10 cellular contexts compared by ENCODE assay signal in the genomic region with DNA sequence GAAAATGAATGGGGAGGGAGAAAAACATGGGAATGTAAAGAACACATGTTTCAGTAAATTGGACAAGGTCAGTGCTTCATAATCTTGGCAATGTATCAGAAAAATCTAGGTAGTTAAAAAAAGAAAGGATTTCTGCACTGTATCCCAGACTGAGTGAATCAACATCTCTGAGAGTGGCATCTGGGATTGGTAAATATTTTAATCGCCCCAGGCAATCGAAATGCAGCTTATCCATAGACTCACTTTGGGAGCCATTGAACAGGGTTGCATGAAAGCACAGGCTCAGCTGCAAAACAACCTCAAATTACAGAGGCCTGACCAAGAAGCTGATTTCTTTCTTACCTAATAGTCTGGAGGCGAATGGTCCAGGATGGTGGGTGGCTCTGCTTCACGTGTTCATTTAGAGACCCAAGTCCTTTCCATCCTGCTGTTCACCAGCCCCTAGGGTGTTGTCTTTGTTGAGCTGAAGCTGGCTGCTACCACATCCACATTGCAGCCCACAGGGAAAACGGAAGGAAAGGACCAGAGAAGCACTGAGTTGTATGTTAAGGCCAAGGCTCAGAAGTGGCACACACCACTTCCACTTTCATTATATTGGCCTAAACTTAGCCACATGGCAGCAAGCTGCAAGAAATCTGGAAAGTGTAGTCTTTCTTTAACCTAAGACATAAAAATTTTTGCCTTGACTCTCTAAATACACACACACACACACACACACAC. TPM values are rescaled to one million over a fixed set of nuclear protein-coding genes. Genes with fewer than 3 reads are reported as not detected.
DNase-seq lines count a peak whose midpoint lies in the region; ATAC-seq and TF ChIP-seq lines count a peak whose summit lies in the region.
"Had no signal": no experiment of that assay in that cellular context is flagged by ENCODE, and none has a peak within 500 bp of the region (broad histone marks: within the 10 kb centered on the region; RNA-seq: fewer than 3 reads in every experiment).

No MANE protein-coding gene starts in this region.

- H4K20me1 ChIP-seq in osteoblast (ENCODE audit: insufficient read depth, low read length) (no peaks in the 10 kb centered on the region), neural progenitor cell (ENCODE audit: low read depth) (no peaks in the 10 kb centered on the region)

- peak; percentile 2 for DNase-seq in NCI-H345 treated with DMSO at 0.1 percent for 48 hours (lab: John Stamatoyannopoulos, UW; ENCODE audit: unreplicated experiment)
- peak; percentile 48 for DNase-seq in osteoblast (ENCODE audit: insufficient read length, low spot score, missing footprints)
- DNase-seq in activated naive CD4-positive, alpha-beta T cell treated with anti-CD3 and anti-CD28 coated beads, Interleukin-2, amount 10 ng/mL, durations not matched to agents 7 days and 5 days: no peak
- DNase-seq in iPS-NIHi7 (ENCODE audit: extremely low spot score): no peak
- DNase-seq in stimulated activated CD4-positive, alpha-beta T cell treated with anti-CD3 and anti-CD28 coated beads, Interleukin-4, amount 100 ng/mL, for 24 hours: no peak
- DNase-seq in neural progenitor cell (ENCODE audit: low spot score): no peak
- DNase-seq: left cardiac atrium, SJCRH30 had no signal

- ATAC-seq in GM19023 (IDR thresholded peaks at IDR 0.05; ENCODE audit: unreplicated experiment): peak; percentile 60
- peak; percentile 66 for ATAC-seq in HG02678 (IDR thresholded peaks at IDR 0.05; ENCODE audit: unreplicated experiment)

- no peaks in the 10 kb centered on the region for H3K36me3 ChIP-seq in osteoblast (ENCODE audit: insufficient read depth, low read length)
- no peaks in the 10 kb centered on the region for H3K36me3 ChIP-seq in neural progenitor cell
- H3K36me3 ChIP-seq: SJCRH30 had no signal

- H3K4me3 ChIP-seq in osteoblast (ENCODE audit: insufficient read depth, low read length) (no peak overlapping the region), neural progenitor cell (no peak overlapping the region)
- H3K4me3 ChIP-seq: SJCRH30 had no signal

- peaks cover 23% of the 10 kb centered on the region for H3K27me3 Mint-ChIP-seq in activated naive CD4-positive, alpha-beta T cell treated with anti-CD3 and anti-CD28 coated beads, Interleukin-2, amount 10 ng/mL, durations not matched to agents 7 days and 5 days
- H3K27me3 Mint-ChIP-seq in neural progenitor cell (ENCODE audit: insufficient read depth, low read depth): no peaks in the 10 kb centered on the region

- H3K9me3 ChIP-seq in osteoblast (ENCODE audit: low read depth, low read length): no peaks in the 10 kb centered on the region
- no peaks in the 10 kb centered on the region for H3K9me3 ChIP-seq in neural progenitor cell (ENCODE audit: low read depth)
- H3K9me3 ChIP-seq: SJCRH30 had no signal

- no peaks in the 10 kb centered on the region for H3K9me3 Mint-ChIP-seq in activated naive CD4-positive, alpha-beta T cell treated with anti-CD3 and anti-CD28 coated beads, Interleukin-2, amount 10 ng/mL, durations not matched to agents 7 days and 5 days
- no peaks in the 10 kb centered on the region for H3K9me3 Mint-ChIP-seq in neural progenitor cell

- no peak overlapping the region for H3K4me2 ChIP-seq in osteoblast (ENCODE audit: insufficient read depth, low read length)
- no peak overlapping the region for H3K4me2 ChIP-seq in neural progenitor cell

- H2AFZ ChIP-seq in osteoblast (ENCODE audit: low read length): peak overlapping the region; percentile 67
- no peak overlapping the region for H2AFZ ChIP-seq in neural progenitor cell (replicated peaks)

- H3F3A ChIP-seq in neural progenitor cell (ENCODE audit: low read depth): no peaks in the 10 kb centered on the region

- no peaks in the 10 kb centered on the region for H3K36me3 Mint-ChIP-seq in activated naive CD4-positive, alpha-beta T cell treated with anti-CD3 and anti-CD28 coated beads, Interleukin-2, amount 10 ng/mL, durations not matched to agents 7 days and 5 days
- no peaks in the 10 kb centered on the region for H3K36me3 Mint-ChIP-seq in neural progenitor cell

- H3K9ac ChIP-seq in neural progenitor cell: no peak overlapping the region

- H3K4me1 ChIP-seq in osteoblast (ENCODE audit: insufficient read depth, low read length) (peaks cover 14% of the 10 kb centered on the region), neural progenitor cell (peaks cover 4% of the 10 kb centered on the region)

- H3K27me3 ChIP-seq in osteoblast (ENCODE audit: insufficient read depth, low read length): no peaks in the 10 kb centered on the region
- peaks cover 4% of the 10 kb centered on the region for H3K27me3 ChIP-seq in neural progenitor cell
- H3K27me3 ChIP-seq: SJCRH30 had no signal

- peaks cover 4% of the 10 kb centered on the region for H3K4me1 Mint-ChIP-seq in activated naive CD4-positive, alpha-beta T cell treated with anti-CD3 and anti-CD28 coated beads, Interleukin-2, amount 10 ng/mL, durations not matched to agents 7 days and 5 days
- peaks cover 5% of the 10 kb centered on the region for H3K4me1 Mint-ChIP-seq in neural progenitor cell

- no peak overlapping the region for H3K27ac ChIP-seq in osteoblast (ENCODE audit: low read depth, low read length)
- no peak overlapping the region for H3K27ac ChIP-seq in neural progenitor cell
- H3K27ac ChIP-seq: SJCRH30 had no signal

- CTCF ChIA-PET in activated naive CD4-positive, alpha-beta T cell treated with anti-CD3 and anti-CD28 coated beads, Interleukin-2, amount 10 ng/mL, durations not matched to agents 7 days and 5 days (lab: Charles Lee): interaction anchor here (0.7 to 1.4 kb wide), 3 partner anchors 22 to 241 kb away, joined by 3 read pairs; no protein-coding TSS in a partner anchor

- TF ChIP-seq CTCF in osteoblast (IDR thresholded peaks at IDR 0.05; ENCODE audit: extremely low read depth, low read depth, low read length) (no peak), neural progenitor cell (IDR thresholded peaks at IDR 0.05) (no peak)

- no peak overlapping the region for H3K4me3 Mint-ChIP-seq in activated naive CD4-positive, alpha-beta T cell treated with anti-CD3 and anti-CD28 coated beads, Interleukin-2, amount 10 ng/mL, durations not matched to agents 7 days and 5 days
- no peak overlapping the region for H3K4me3 Mint-ChIP-seq in neural progenitor cell

- no peaks in the 10 kb centered on the region for H3K79me2 ChIP-seq in osteoblast (ENCODE audit: insufficient read depth, low read length)
- H3K79me2 ChIP-seq in neural progenitor cell (ENCODE audit: low read depth): no peaks in the 10 kb centered on the region

- no peak overlapping the region for H3K27ac Mint-ChIP-seq in activated naive CD4-positive, alpha-beta T cell treated with anti-CD3 and anti-CD28 coated beads, Interleukin-2, amount 10 ng/mL, durations not matched to agents 7 days and 5 days
- no peak overlapping the region for H3K27ac Mint-ChIP-seq in neural progenitor cell

RNA-seq across cellular contexts. Expression of gene MOGAT1, which starts 59.0 kb away (rescaled TPM):
- total RNA-seq in osteoblast (not detected in 2 replicates), neural progenitor cell (ENCODE audit: low replicate concordance) (0.62 and 2.0 TPM in 2 replicates)
- total RNA-seq: SJCRH30 had no signal

Comparison
In these comparisons a context has a peak if more than half of its experiments do, and no peak if none do; other contexts are left out.
1. DNase-seq: peak in NCI-H345 treated with DMSO at 0.1 percent for 48 hours (single experiment) and osteoblast (single experiment); none in activated naive CD4-positive, alpha-beta T cell treated with anti-CD3 and anti-CD28 coated beads, Interleukin-2, amount 10 ng/mL, durations not matched to agents 7 days and 5 days (single experiment), iPS-NIHi7 (single experiment), stimulated activated CD4-positive, alpha-beta T cell treated with anti-CD3 and anti-CD28 coated beads, Interleukin-4, amount 100 ng/mL, for 24 hours (single experiment) and neural progenitor cell (single experiment).